In the genomic region with DNA sequence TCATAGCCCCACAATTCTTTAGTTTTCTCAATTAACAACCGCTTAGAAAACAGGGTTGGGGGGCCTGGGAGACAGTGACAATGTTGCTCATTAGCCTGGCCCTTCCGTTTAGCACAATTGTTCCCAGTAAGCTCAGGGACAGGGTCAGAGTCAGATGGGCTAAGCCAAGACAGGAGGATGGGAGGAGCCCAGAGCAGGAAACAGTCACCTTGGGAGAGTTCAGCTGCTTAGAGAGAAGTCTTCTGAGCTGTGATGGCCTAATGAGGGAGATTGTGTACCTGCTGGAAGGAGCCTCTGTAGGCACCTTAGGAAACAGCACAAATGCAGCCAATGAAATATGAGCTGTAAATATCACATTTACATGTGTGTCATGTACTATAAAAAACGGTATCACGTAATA, we compare ENCODE assay signal across 18 cellular contexts. TPM values are rescaled to one million over a fixed set of nuclear protein-coding genes. Genes with fewer than 3 reads are reported as not detected.
DNase-seq lines count a peak whose midpoint lies in the region; ATAC-seq and TF ChIP-seq lines count a peak whose summit lies in the region.
"Had no signal": no experiment of that assay in that cellular context is flagged by ENCODE, and none has a peak within 500 bp of the region (broad histone marks: within the 10 kb centered on the region; RNA-seq: fewer than 3 reads in every experiment).

No MANE protein-coding gene starts in this region.

- ATAC-seq in stimulated activated naive CD8-positive, alpha-beta T cell treated with anti-CD3 and anti-CD28 coated beads, Interleukin-15, Interleukin-2, amounts not matched to agents 100 U/mL and 50 U/mL, for 24 hours: no peak
- ATAC-seq in HG03175 (IDR thresholded peaks at IDR 0.05; ENCODE audit: unreplicated experiment) (no peak), HG03139 (IDR thresholded peaks at IDR 0.05; ENCODE audit: unreplicated experiment) (no peak)
- ATAC-seq: HCT116, Panc1 had no signal

- no peak overlapping the region for H2BK15ac ChIP-seq in mesendoderm (replicated peaks; ENCODE audit: low read depth)

- no peak overlapping the region for H3K9ac ChIP-seq in mesendoderm (ENCODE audit: low read length)
- H3K9ac ChIP-seq: KMS-11 had no signal

- peak overlapping the region; percentile 28 for H3K4me3 Mint-ChIP-seq in stimulated activated naive CD8-positive, alpha-beta T cell treated with anti-CD3 and anti-CD28 coated beads, Interleukin-15, Interleukin-2, amounts not matched to agents 100 ng/mL and 50 ng/mL, for 24 hours
- peak overlapping the region; percentile 82 for H3K4me3 Mint-ChIP-seq in type B pancreatic cell
- H3K4me3 Mint-ChIP-seq: activated B cell treated with CpG ODN at 0.5 μM for 24 hours had no signal

- H3K27ac ChIP-seq in angular gyrus (ENCODE audit: low read depth, low read length): peak overlapping the region; percentile 80
- no peak overlapping the region for H3K27ac ChIP-seq in mesendoderm (ENCODE audit: low read depth, low read length)
- H3K27ac ChIP-seq: KMS-11, tibial artery had no signal

- no peaks in the 10 kb centered on the region for H3K27me3 ChIP-seq in mesendoderm (ENCODE audit: insufficient read depth, low read length, poor library complexity)

- H3K4me3 ChIP-seq in mesendoderm (ENCODE audit: low read length): no peak overlapping the region

- WGBS in mesendoderm (ENCODE audit: extremely low coverage, insufficient coverage, low lambda C conversion rate): no CpG with 5 or more reads among the region's 4 CpGs

- no peaks in the 10 kb centered on the region for H3K36me3 Mint-ChIP-seq in stimulated activated naive CD8-positive, alpha-beta T cell treated with anti-CD3 and anti-CD28 coated beads, Interleukin-15, Interleukin-2, amounts not matched to agents 100 ng/mL and 50 ng/mL, for 24 hours (ENCODE audit: low read depth)
- peaks cover 4% of the 10 kb centered on the region for H3K36me3 Mint-ChIP-seq in type B pancreatic cell

- H3K18ac ChIP-seq in mesendoderm (ENCODE audit: low read length): no peak overlapping the region

- TF ChIP-seq CTCF in type B pancreatic cell (conservative IDR thresholded peaks at IDR 0.05): no peak

- H2BK120ac ChIP-seq in mesendoderm (ENCODE audit: low read depth, low read length): no peak overlapping the region

- H4K8ac ChIP-seq in mesendoderm (ENCODE audit: low read depth, low read length): no peak overlapping the region

- H3K23ac ChIP-seq in mesendoderm (ENCODE audit: low read length): no peak overlapping the region

- H3K79me1 ChIP-seq in mesendoderm (ENCODE audit: low read length): no peaks in the 10 kb centered on the region

- no peak overlapping the region for H3K4ac ChIP-seq in mesendoderm (ENCODE audit: low read depth, low read length)

- no peak overlapping the region for H3K56ac ChIP-seq in mesendoderm (ENCODE audit: low read length)

- H2BK5ac ChIP-seq in mesendoderm (ENCODE audit: low read length): no peak overlapping the region

- DNase-seq in stimulated activated naive CD8-positive, alpha-beta T cell treated with anti-CD3 and anti-CD28 coated beads, Interleukin-15, Interleukin-2, amounts not matched to agents 100 U/mL and 50 U/mL, for 24 hours: no peak
- DNase-seq in mesendoderm (peak; percentile 55), type B pancreatic cell (ENCODE audit: extremely low spot score, unreplicated experiment) (no peak), iPS-NIHi11 (ENCODE audit: low spot score) (no peak)
- DNase-seq: activated B cell treated with CpG ODN at 0.5 μM for 24 hours; AML-193; DMS 273 treated with DMSO at 0.1 percent for 48 hours; effector memory CD4-positive, alpha-beta T cell; NCI-H1436; NCI-H510A; tibial artery had no signal

- no peaks in the 10 kb centered on the region for H3K4me1 ChIP-seq in mesendoderm (ENCODE audit: control insufficient read depth, low read depth, low read length)

- no peaks in the 10 kb centered on the region for H3K9me3 Mint-ChIP-seq in stimulated activated naive CD8-positive, alpha-beta T cell treated with anti-CD3 and anti-CD28 coated beads, Interleukin-15, Interleukin-2, amounts not matched to agents 100 ng/mL and 50 ng/mL, for 24 hours
- no peaks in the 10 kb centered on the region for H3K9me3 Mint-ChIP-seq in type B pancreatic cell

- no peaks in the 10 kb centered on the region for H3K36me3 ChIP-seq in mesendoderm (ENCODE audit: control insufficient read depth, insufficient read depth, low read length)
- H3K36me3 ChIP-seq: tibial artery had no signal

- no peaks in the 10 kb centered on the region for H3K79me2 ChIP-seq in mesendoderm (ENCODE audit: control insufficient read depth, insufficient read depth, low read length)

- H4K5ac ChIP-seq in mesendoderm (ENCODE audit: low read length): no peak overlapping the region

- no peak overlapping the region for H3K4me2 ChIP-seq in mesendoderm (ENCODE audit: low read length)
- H3K4me2 ChIP-seq: KMS-11 had no signal

- no peak overlapping the region for H3K27ac Mint-ChIP-seq in stimulated activated naive CD8-positive, alpha-beta T cell treated with anti-CD3 and anti-CD28 coated beads, Interleukin-15, Interleukin-2, amounts not matched to agents 100 ng/mL and 50 ng/mL, for 24 hours
- no peak overlapping the region for H3K27ac Mint-ChIP-seq in type B pancreatic cell
- H3K27ac Mint-ChIP-seq: activated B cell treated with CpG ODN at 0.5 μM for 24 hours had no signal

- H2AK5ac ChIP-seq in mesendoderm (ENCODE audit: low read length): no peak overlapping the region

- peaks cover 21% of the 10 kb centered on the region for H3K4me1 Mint-ChIP-seq in stimulated activated naive CD8-positive, alpha-beta T cell treated with anti-CD3 and anti-CD28 coated beads, Interleukin-15, Interleukin-2, amounts not matched to agents 100 ng/mL and 50 ng/mL, for 24 hours (ENCODE audit: low read depth)
- peaks cover 51% of the 10 kb centered on the region for H3K4me1 Mint-ChIP-seq in type B pancreatic cell (ENCODE audit: unreplicated experiment)

- H3K27me3 Mint-ChIP-seq in stimulated activated naive CD8-positive, alpha-beta T cell treated with anti-CD3 and anti-CD28 coated beads, Interleukin-15, Interleukin-2, amounts not matched to agents 100 ng/mL and 50 ng/mL, for 24 hours: peaks cover 20% of the 10 kb centered on the region
- no peaks in the 10 kb centered on the region for H3K27me3 Mint-ChIP-seq in type B pancreatic cell

RNA-seq across cellular contexts. Expression of a gene that starts 35.9 kb away (rescaled TPM):
- polyA plus RNA-seq in mesendoderm (2013, experiment 1 of 2): 1.2 TPM
- 0.99 TPM for polyA plus RNA-seq in mesendoderm (2013, experiment 2 of 2)
- 0.81 TPM in 1 of 2 replicates, not detected in the other for total RNA-seq in type B pancreatic cell (ENCODE audit: low replicate concordance)
- total RNA-seq: activated B cell treated with CpG ODN at 0.5 μM for 24 hours had no signal
